ENCODE assay signal across 8 cellular contexts in genomic region chr10:60733189-60733815, GRCh38. TPM values are rescaled to one million over a fixed set of nuclear protein-coding genes. Genes with fewer than 3 reads are reported as not detected.
A peak's percentile ranks its signal among the peaks of the same experiment; 100 is the strongest.
DNase-seq lines count a peak whose midpoint lies in the region; ATAC-seq lines count a peak whose summit lies in the region.

No MANE protein-coding gene starts in this region.

- H3K9me3 ChIP-seq in thymus (ENCODE audit: control insufficient read depth), result no peaks in the 10 kb centered on the region

- H3K4me3 Mint-ChIP-seq in activated CD4-positive, alpha-beta T cell treated with anti-CD3 and anti-CD28 coated beads for 36 hours, result peak overlapping the region; percentile 90

- intact Hi-C loops in activated CD4-positive, alpha-beta T cell treated with anti-CD3 and anti-CD28 coated beads for 36 hours (cut with DNase I, micrococcal nuclease), result loop anchor here in 1 of 2 experiments (2.0 kb wide), 2 partner anchors 35 to 69 kb away; no protein-coding TSS in a partner anchor

- POLR2A ChIA-PET in activated CD4-positive, alpha-beta T cell treated with anti-CD3 and anti-CD28 coated beads for 36 hours (lab: Charles Lee), result interaction anchor here (0.6 kb wide), 1 partner anchor 45 kb away, joined by 3 read pairs; the partner anchor contains the start of gene CDK1

- no peaks in the 10 kb centered on the region for H3K27me3 Mint-ChIP-seq in activated CD4-positive, alpha-beta T cell treated with anti-CD3 and anti-CD28 coated beads for 36 hours

- peaks cover 32% of the 10 kb centered on the region for H3K4me1 Mint-ChIP-seq in activated CD4-positive, alpha-beta T cell treated with anti-CD3 and anti-CD28 coated beads for 36 hours

- no peaks in the 10 kb centered on the region for H3K36me3 Mint-ChIP-seq in activated CD4-positive, alpha-beta T cell treated with anti-CD3 and anti-CD28 coated beads for 36 hours (ENCODE audit: low read depth)

- DNase-seq in COR-L47 (lab: John Stamatoyannopoulos, UW) (peak; percentile 53), HT-29 (ENCODE audit: low spot score) (peak; percentile 85), mucosa of gallbladder (ENCODE audit: low spot score) (peak; percentile 54), putamen (ENCODE audit: low spot score) (no peak)
- DNase-seq in activated CD4-positive, alpha-beta T cell treated with anti-CD3 and anti-CD28 coated beads for 36 hours, result peak; percentile 69
- peak; percentile 33 for DNase-seq in effector CD4-positive, alpha-beta T cell

- H3K36me3 ChIP-seq in thymus (ENCODE audit: control insufficient read depth, insufficient read depth), result no peaks in the 10 kb centered on the region

- no peaks in the 10 kb centered on the region for H3K4me1 ChIP-seq in thymus (ENCODE audit: control insufficient read depth, insufficient read depth, low read length)

- peak; percentile 44 for ATAC-seq in GM19463 (IDR thresholded peaks at IDR 0.05; ENCODE audit: unreplicated experiment)
- ATAC-seq in activated CD4-positive, alpha-beta T cell treated with anti-CD3 and anti-CD28 coated beads for 36 hours, result peak; percentile 59

- no peak overlapping the region for H3K27ac Mint-ChIP-seq in activated CD4-positive, alpha-beta T cell treated with anti-CD3 and anti-CD28 coated beads for 36 hours

- peaks cover 10% of the 10 kb centered on the region for H3K27me3 ChIP-seq in thymus (ENCODE audit: control insufficient read depth, insufficient read depth)

- under 1% methylated on average over 51 of the region's 51 CpGs for WGBS in thymus

- H3K27ac ChIP-seq in thymus (ENCODE audit: low read depth), result peak overlapping the region; percentile 89

- CTCF ChIA-PET in activated CD4-positive, alpha-beta T cell treated with anti-CD3 and anti-CD28 coated beads for 36 hours (lab: Charles Lee), result interaction anchor here (0.7 to 1.4 kb wide), 9 partner anchors 8 to 860 kb away, joined by 3 to 6 read pairs (median 4); no protein-coding TSS in a partner anchor

- no peaks in the 10 kb centered on the region for H3K9me3 Mint-ChIP-seq in activated CD4-positive, alpha-beta T cell treated with anti-CD3 and anti-CD28 coated beads for 36 hours (ENCODE audit: low read depth)

- H3K4me3 ChIP-seq in thymus (ENCODE audit: low read length), result peak overlapping the region; percentile 57

RNA-seq across cellular contexts. Expression of gene CDK1, which starts 45.0 kb away (rescaled TPM):
- total RNA-seq in HT-29 (2014; rRNA removed; shearing (Covaris generic)), result 36.2 and 46.5 TPM in 2 replicates
- total RNA-seq in activated CD4-positive, alpha-beta T cell treated with anti-CD3 and anti-CD28 coated beads for 36 hours, result 100 to 1,000 TPM in 1 of 2 experiments, 10 to 100 TPM in 1; 88.5 to 138 TPM
- total RNA-seq in mucosa of gallbladder, result 3.9 TPM
- 11.4 TPM for polyA plus RNA-seq in thymus
